In the genomic region with DNA sequence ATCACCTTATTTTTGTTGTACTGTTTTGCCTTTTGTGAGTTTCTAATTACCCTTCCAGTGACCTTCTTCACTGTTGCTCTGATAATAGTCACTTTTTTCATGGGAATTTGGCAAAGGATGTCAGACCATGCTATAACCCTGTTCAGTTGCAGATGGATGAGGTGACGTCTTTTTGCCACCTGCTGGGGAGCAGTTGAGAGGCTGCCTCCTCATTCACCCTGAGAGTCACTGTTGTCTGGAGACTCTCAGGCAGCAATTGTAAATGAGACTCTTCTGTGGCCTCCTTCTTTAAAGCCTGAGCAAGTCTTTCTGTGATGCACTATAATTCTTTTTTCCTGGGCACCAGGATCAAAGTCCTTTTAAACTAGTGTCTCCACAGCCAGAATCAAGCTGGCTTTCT, we compare ENCODE assay signal across 14 cellular contexts.
DNase-seq lines count a peak whose midpoint lies in the region; ATAC-seq and TF ChIP-seq lines count a peak whose summit lies in the region.
"Had no signal": no experiment of that assay in that cellular context is flagged by ENCODE, and none has a peak within 500 bp of the region (broad histone marks: within the 10 kb centered on the region; RNA-seq: fewer than 3 reads in every experiment).

No MANE protein-coding gene starts in this region.

- no peak overlapping the region for H3K4me3 Mint-ChIP-seq in nephron
- no peak overlapping the region for H3K4me3 Mint-ChIP-seq in activated naive CD4-positive, alpha-beta T cell treated with anti-CD3 and anti-CD28 coated beads for 36 hours
- H3K4me3 Mint-ChIP-seq: activated CD4-positive, alpha-beta memory T cell treated with anti-CD3 and anti-CD28 coated beads for 36 hours; activated T-helper 1 cell treated with anti-CD3 and anti-CD28 coated beads, Interleukin-12 subunit alpha, Interleukin-12 subunit beta, Interleukin-2, Interleukin-4 antibody, amounts not matched to agents 30 ng/mL and 10 ng/mL and 1 ng/mL, durations not matched to agents 14 hours and 24 hours and 36 hours; CD4-positive, CD25-positive, alpha-beta regulatory T cell had no signal

- peaks cover 46% of the 10 kb centered on the region for H3K4me1 Mint-ChIP-seq in nephron
- H3K4me1 Mint-ChIP-seq in activated naive CD4-positive, alpha-beta T cell treated with anti-CD3 and anti-CD28 coated beads for 36 hours (ENCODE audit: low read depth): no peaks in the 10 kb centered on the region
- H3K4me1 Mint-ChIP-seq: CD4-positive, CD25-positive, alpha-beta regulatory T cell had no signal

- TF ChIP-seq CTCF in choroid plexus epithelial cell (conservative IDR thresholded peaks at IDR 0.05; ENCODE audit: low read depth, low read length) (peak; percentile 9), nephron (IDR thresholded peaks at IDR 0.05; ENCODE audit: unreplicated experiment in 3 of 3) (no peak)

- H3K27me3 Mint-ChIP-seq in nephron (ENCODE audit: low read depth): no peaks in the 10 kb centered on the region
- peaks cover 11% of the 10 kb centered on the region for H3K27me3 Mint-ChIP-seq in activated naive CD4-positive, alpha-beta T cell treated with anti-CD3 and anti-CD28 coated beads for 36 hours (ENCODE audit: low read depth)
- H3K27me3 Mint-ChIP-seq: CD4-positive, CD25-positive, alpha-beta regulatory T cell had no signal

- peak overlapping the region; percentile 78 to 86 (median 81) for H3K27ac Mint-ChIP-seq in nephron
- no peak overlapping the region for H3K27ac Mint-ChIP-seq in activated naive CD4-positive, alpha-beta T cell treated with anti-CD3 and anti-CD28 coated beads for 36 hours
- H3K27ac Mint-ChIP-seq: activated CD4-positive, alpha-beta memory T cell treated with anti-CD3 and anti-CD28 coated beads for 36 hours; activated T-helper 1 cell treated with anti-CD3 and anti-CD28 coated beads, Interleukin-12 subunit alpha, Interleukin-12 subunit beta, Interleukin-2, Interleukin-4 antibody, amounts not matched to agents 30 ng/mL and 10 ng/mL and 1 ng/mL, durations not matched to agents 14 hours and 24 hours and 36 hours; CD4-positive, CD25-positive, alpha-beta regulatory T cell had no signal

- intact Hi-C loops in activated naive CD4-positive, alpha-beta T cell treated with anti-CD3 and anti-CD28 coated beads for 36 hours (cut with micrococcal nuclease): no loop called here

- no peak for ATAC-seq in HG03139 (IDR thresholded peaks at IDR 0.05; ENCODE audit: unreplicated experiment)

- H3K9me3 Mint-ChIP-seq in nephron: peaks cover 17% of the 10 kb centered on the region
- peaks cover 3% of the 10 kb centered on the region for H3K9me3 Mint-ChIP-seq in activated naive CD4-positive, alpha-beta T cell treated with anti-CD3 and anti-CD28 coated beads for 36 hours
- H3K9me3 Mint-ChIP-seq: activated CD4-positive, alpha-beta memory T cell treated with anti-CD3 and anti-CD28 coated beads for 36 hours; activated T-helper 1 cell treated with anti-CD3 and anti-CD28 coated beads, Interleukin-12 subunit alpha, Interleukin-12 subunit beta, Interleukin-2, Interleukin-4 antibody, amounts not matched to agents 30 ng/mL and 10 ng/mL and 1 ng/mL, durations not matched to agents 14 hours and 24 hours and 36 hours had no signal

- DNase-seq in DMS 273 (lab: John Stamatoyannopoulos, UW; ENCODE audit: unreplicated experiment) (peak; percentile 32), DMS 273 treated with DMSO at 0.1 percent for 48 hours (lab: John Stamatoyannopoulos, UW) (no peak), NCI-H1694 (lab: John Stamatoyannopoulos, UW) (peak; percentile 5), choroid plexus epithelial cell (ENCODE audit: low read depth) (peak; percentile 50)
- no peak for DNase-seq in activated naive CD4-positive, alpha-beta T cell treated with anti-CD3 and anti-CD28 coated beads for 36 hours
- no peak for DNase-seq in activated CD4-positive, alpha-beta T cell treated with anti-CD3 and anti-CD28 coated beads, Interleukin-2, amount 50 U/mL, for 4 hours
- DNase-seq: activated CD4-positive, alpha-beta memory T cell treated with anti-CD3 and anti-CD28 coated beads for 36 hours; anterior cingulate cortex; CD4-positive, CD25-positive, alpha-beta regulatory T cell; stimulated activated naive CD4-positive, alpha-beta T cell had no signal

- CTCF ChIA-PET in activated naive CD4-positive, alpha-beta T cell treated with anti-CD3 and anti-CD28 coated beads for 36 hours (lab: Charles Lee): no interaction called here

- no peaks in the 10 kb centered on the region for H3K36me3 Mint-ChIP-seq in nephron (ENCODE audit: low read depth)
- no peaks in the 10 kb centered on the region for H3K36me3 Mint-ChIP-seq in activated naive CD4-positive, alpha-beta T cell treated with anti-CD3 and anti-CD28 coated beads for 36 hours (ENCODE audit: low read depth)
- H3K36me3 Mint-ChIP-seq: activated CD4-positive, alpha-beta memory T cell treated with anti-CD3 and anti-CD28 coated beads for 36 hours; CD4-positive, CD25-positive, alpha-beta regulatory T cell had no signal

- H3K4me3 ChIP-seq in choroid plexus epithelial cell (ENCODE audit: low read depth, low read length): no peak overlapping the region
- H3K4me3 ChIP-seq: SJSA1 had no signal

Comparison
In these comparisons a context has a peak if more than half of its experiments do, and no peak if none do; other contexts are left out.
1. DNase-seq: peak in DMS 273 (single experiment), NCI-H1694 (single experiment) and choroid plexus epithelial cell (single experiment); none in DMS 273 treated with DMSO at 0.1 percent for 48 hours (single experiment), activated naive CD4-positive, alpha-beta T cell treated with anti-CD3 and anti-CD28 coated beads for 36 hours (single experiment) and activated CD4-positive, alpha-beta T cell treated with anti-CD3 and anti-CD28 coated beads, Interleukin-2, amount 50 U/mL, for 4 hours (0 of 2).